ENCODE assay signal across 1 cellular context in genomic region chr20:62860391-62860923, GRCh38.
A peak's percentile ranks its signal among the peaks of the same experiment; 100 is the strongest.
TF ChIP-seq lines count a peak whose summit lies in the region.

No MANE protein-coding gene starts in this region.

TF ChIP-seq in HepG2, 621 proteins besides CTCF, POLR2A, EP300 and RAD21 (continued from another document and continues in another):
- no peak for TF ChIP-seq HMGXB3 (CRISPR knock-in tag; IDR thresholded peaks at IDR 0.05; ENCODE audit: borderline replicate concordance)
- no peak for TF ChIP-seq ZSCAN12 (CRISPR knock-in tag; IDR thresholded peaks at IDR 0.05)
- no peak for TF ChIP-seq SRY (CRISPR knock-in tag; IDR thresholded peaks at IDR 0.05)
- TF ChIP-seq ZNF367 (CRISPR knock-in tag; IDR thresholded peaks at IDR 0.05; ENCODE audit: borderline replicate concordance) = no peak
- no peak for TF ChIP-seq PBX2 (CRISPR knock-in tag; IDR thresholded peaks at IDR 0.05)
- TF ChIP-seq ZBTB4 (CRISPR knock-in tag; IDR thresholded peaks at IDR 0.05; ENCODE audit: borderline replicate concordance) = no peak
- TF ChIP-seq PATZ1 (CRISPR knock-in tag; IDR thresholded peaks at IDR 0.05) = peak; percentile 81
- TF ChIP-seq SNAPC2 (CRISPR knock-in tag; IDR thresholded peaks at IDR 0.05) = no peak
- no peak for TF ChIP-seq MAZ (IDR thresholded peaks at IDR 0.05; ENCODE audit: borderline replicate concordance, low read depth, low read length)
- TF ChIP-seq MAZ (CRISPR knock-in tag; IDR thresholded peaks at IDR 0.05; ENCODE audit: low read depth) = no peak
- TF ChIP-seq UBTF (CRISPR knock-in tag; IDR thresholded peaks at IDR 0.05) = peak; percentile 24; the same call in 1 of the 2 replicates
- no peak for TF ChIP-seq TRIM24 (CRISPR knock-in tag; IDR thresholded peaks at IDR 0.05)
- TF ChIP-seq ZNF530 (CRISPR knock-in tag; IDR thresholded peaks at IDR 0.05; ENCODE audit: low read depth) = no peak
- TF ChIP-seq ZNF101 (CRISPR knock-in tag; IDR thresholded peaks at IDR 0.05; ENCODE audit: borderline replicate concordance, low read depth) = no peak
- no peak for TF ChIP-seq DMTF1 (CRISPR knock-in tag; IDR thresholded peaks at IDR 0.05)
- no peak for TF ChIP-seq SMARCC2 (IDR thresholded peaks at IDR 0.05)
- TF ChIP-seq SIN3A (IDR thresholded peaks at IDR 0.05; ENCODE audit: borderline replicate concordance, low read depth, low read length) = peak; percentile 59; the same call in 1 of the 2 replicates
- no peak for TF ChIP-seq DDIT3 (CRISPR knock-in tag; IDR thresholded peaks at IDR 0.05)
- no peak for TF ChIP-seq NFAT5 (CRISPR knock-in tag; IDR thresholded peaks at IDR 0.05)
- TF ChIP-seq GFI1 (CRISPR knock-in tag; IDR thresholded peaks at IDR 0.05; ENCODE audit: borderline replicate concordance) = no peak
- no peak for TF ChIP-seq GMEB2 (CRISPR knock-in tag; IDR thresholded peaks at IDR 0.05; ENCODE audit: low read depth)
- no peak for TF ChIP-seq PHF21A (CRISPR knock-in tag; IDR thresholded peaks at IDR 0.05)
